Comparison of ENCODE assay signal across 29 cellular contexts in the genomic region with DNA sequence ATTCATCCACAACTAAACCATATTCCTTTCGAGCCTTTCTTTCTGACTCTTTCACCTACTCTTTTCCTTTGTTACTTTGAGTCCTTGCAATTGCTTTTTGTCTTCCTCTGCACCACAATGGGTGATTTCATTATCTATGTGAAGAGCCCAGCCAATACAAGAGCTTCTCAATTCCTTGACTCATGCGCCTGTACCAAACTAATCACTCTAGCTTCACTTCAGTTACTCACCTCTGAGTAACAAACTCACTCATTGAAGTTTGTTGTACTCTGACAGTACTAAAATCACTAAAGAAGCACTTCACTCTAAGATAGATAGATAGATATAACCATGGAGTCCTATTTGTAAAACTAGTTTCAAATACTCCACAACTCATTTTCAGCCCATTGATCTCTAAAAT.
"Had no signal": no experiment of that assay in that cellular context is flagged by ENCODE, and none has a peak within 500 bp of the region (broad histone marks: within the 10 kb centered on the region; RNA-seq: fewer than 3 reads in every experiment).

No MANE protein-coding gene starts in this region.

- ATAC-seq: left lobe of liver; mucosa of descending colon; natural killer cell treated with Interleukin-12 subunit alpha and Interleukin-12 subunit beta and Interleukin-15 and Interleukin-18, amount 100 ng/mL, for 72 hours; sciatic nerve; stimulated activated naive CD8-positive, alpha-beta T cell treated with anti-CD3 and anti-CD28 coated beads, Interleukin-15, amount 100 ng/mL, for 72 hours had no signal

- H3K27me3 ChIP-seq: colonic mucosa, esophagus muscularis mucosa, right atrium auricular region, suprapubic skin, vagina had no signal

- H3K27ac Mint-ChIP-seq: dendritic cell treated with granulocyte-macrophage colony-stimulating factor and Interleukin-4, amounts not matched to agents 40 ng/mL and 50 ng/mL, for 4 days; endodermal cell; mesothelial cell of epicardium; naive B cell; natural killer cell treated with Interleukin-12 subunit alpha and Interleukin-12 subunit beta and Interleukin-15 and Interleukin-18, amount 100 ng/mL, for 72 hours; stimulated activated naive CD8-positive, alpha-beta T cell treated with anti-CD3 and anti-CD28 coated beads, Interleukin-15, amount 100 ng/mL, for 72 hours had no signal

- H3K4me3 Mint-ChIP-seq: dendritic cell treated with granulocyte-macrophage colony-stimulating factor and Interleukin-4, amounts not matched to agents 40 ng/mL and 50 ng/mL, for 4 days; endodermal cell; mesothelial cell of epicardium; naive B cell; natural killer cell treated with Interleukin-12 subunit alpha and Interleukin-12 subunit beta and Interleukin-15 and Interleukin-18, amount 100 ng/mL, for 72 hours; neural crest cell; stimulated activated naive CD8-positive, alpha-beta T cell treated with anti-CD3 and anti-CD28 coated beads, Interleukin-15, amount 100 ng/mL, for 72 hours had no signal

- FAIRE-seq: kidney had no signal

- H3K9me3 Mint-ChIP-seq: dendritic cell treated with granulocyte-macrophage colony-stimulating factor and Interleukin-4, amounts not matched to agents 40 ng/mL and 50 ng/mL, for 4 days; endodermal cell; mesothelial cell of epicardium had no signal

- H3K27ac ChIP-seq: colonic mucosa, esophagus muscularis mucosa, parathyroid adenoma, prostate gland, right atrium auricular region, suprapubic skin, vagina had no signal

- H3K4me1 ChIP-seq: colonic mucosa, esophagus muscularis mucosa, parathyroid adenoma, prostate gland, right atrium auricular region, suprapubic skin, vagina had no signal

- H3K27me3 Mint-ChIP-seq: dendritic cell treated with granulocyte-macrophage colony-stimulating factor and Interleukin-4, amounts not matched to agents 40 ng/mL and 50 ng/mL, for 4 days; naive B cell; natural killer cell treated with Interleukin-12 subunit alpha and Interleukin-12 subunit beta and Interleukin-15 and Interleukin-18, amount 100 ng/mL, for 72 hours; stimulated activated naive CD8-positive, alpha-beta T cell treated with anti-CD3 and anti-CD28 coated beads, Interleukin-15, amount 100 ng/mL, for 72 hours had no signal

- DNase-seq: colonic mucosa; effector CD8-positive, alpha-beta T cell; endodermal cell; foreskin melanocyte; head of caudate nucleus; kidney; mesenchymal stem cell; mucosa of descending colon; naive B cell; stimulated activated CD4-positive, alpha-beta T cell treated with anti-CD3 and anti-CD28 coated beads, Interleukin-12 subunit alpha, Interleukin-12 subunit beta, amount 100 ng/mL, for 4 hours; stimulated activated CD4-positive, alpha-beta T cell treated with anti-CD3 and anti-CD28 coated beads, Interleukin-1b, Interleukin-23, amount 100 ng/mL, for 48 hours; stimulated activated CD4-positive, alpha-beta T cell treated with anti-CD3 and anti-CD28 coated beads, Interleukin-4, amount 100 ng/mL, for 1 hour; stimulated activated CD8-positive, alpha-beta memory T cell treated with anti-CD3 and anti-CD28 coated beads, Interleukin-4, amount 100 ng/mL, for 48 hours; stimulated activated naive CD4-positive, alpha-beta T cell; stimulated activated naive CD8-positive, alpha-beta T cell treated with anti-CD3 and anti-CD28 coated beads, Interleukin-15, amount 100 ng/mL, for 72 hours; trophoblast cell had no signal

- H3K9me3 ChIP-seq: colonic mucosa, esophagus muscularis mucosa, mucosa of descending colon, prostate gland, right atrium auricular region, suprapubic skin, vagina had no signal

- H3K4me1 Mint-ChIP-seq: mesothelial cell of epicardium; naive B cell; neural crest cell; stimulated activated naive CD8-positive, alpha-beta T cell treated with anti-CD3 and anti-CD28 coated beads, Interleukin-15, amount 100 ng/mL, for 72 hours had no signal

- H3K36me3 Mint-ChIP-seq: mesothelial cell of epicardium; naive B cell; natural killer cell treated with Interleukin-12 subunit alpha and Interleukin-12 subunit beta and Interleukin-15 and Interleukin-18, amount 100 ng/mL, for 72 hours had no signal

- H3K4me3 ChIP-seq: colonic mucosa, esophagus muscularis mucosa, mucosa of descending colon, prostate gland, right atrium auricular region, smooth muscle cell, suprapubic skin, vagina had no signal

- H3K36me3 ChIP-seq: colonic mucosa, esophagus muscularis mucosa, prostate gland, right atrium auricular region, suprapubic skin, vagina had no signal
